In genomic region chr2:16400127-16400623, GRCh38 we compare ENCODE assay signal across 1 cellular context.
TF ChIP-seq lines count a peak whose summit lies in the region.

No MANE protein-coding gene starts in this region.

TF ChIP-seq in GM12878, 131 proteins besides CTCF, POLR2A, EP300 and RAD21 (continued from another document):
- TF ChIP-seq PRDM15 (CRISPR knock-in tag; IDR thresholded peaks at IDR 0.05) (no peak), SUZ12 (IDR thresholded peaks at IDR 0.05; ENCODE audit: unreplicated experiment) (no peak), DPF2 (IDR thresholded peaks at IDR 0.05) (no peak), NR2C1 (IDR thresholded peaks at IDR 0.05) (no peak), ZBTB4 (CRISPR knock-in tag; IDR thresholded peaks at IDR 0.05) (no peak), MXI1 (IDR thresholded peaks at IDR 0.05; ENCODE audit: low read depth, low read length) (no peak)
- TF ChIP-seq, protein P1, sequence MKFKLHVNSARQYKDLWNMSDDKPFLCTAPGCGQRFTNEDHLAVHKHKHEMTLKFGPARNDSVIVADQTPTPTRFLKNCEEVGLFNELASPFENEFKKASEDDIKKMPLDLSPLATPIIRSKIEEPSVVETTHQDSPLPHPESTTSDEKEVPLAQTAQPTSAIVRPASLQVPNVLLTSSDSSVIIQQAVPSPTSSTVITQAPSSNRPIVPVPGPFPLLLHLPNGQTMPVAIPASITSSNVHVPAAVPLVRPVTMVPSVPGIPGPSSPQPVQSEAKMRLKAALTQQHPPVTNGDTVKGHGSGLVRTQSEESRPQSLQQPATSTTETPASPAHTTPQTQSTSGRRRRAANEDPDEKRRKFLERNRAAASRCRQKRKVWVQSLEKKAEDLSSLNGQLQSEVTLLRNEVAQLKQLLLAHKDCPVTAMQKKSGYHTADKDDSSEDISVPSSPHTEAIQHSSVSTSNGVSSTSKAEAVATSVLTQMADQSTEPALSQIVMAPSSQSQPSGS (IDR thresholded peaks at IDR 0.05; ENCODE audit: low read length): no peak
